Comparison of ENCODE assay signal across 17 cellular contexts in the genomic region with DNA sequence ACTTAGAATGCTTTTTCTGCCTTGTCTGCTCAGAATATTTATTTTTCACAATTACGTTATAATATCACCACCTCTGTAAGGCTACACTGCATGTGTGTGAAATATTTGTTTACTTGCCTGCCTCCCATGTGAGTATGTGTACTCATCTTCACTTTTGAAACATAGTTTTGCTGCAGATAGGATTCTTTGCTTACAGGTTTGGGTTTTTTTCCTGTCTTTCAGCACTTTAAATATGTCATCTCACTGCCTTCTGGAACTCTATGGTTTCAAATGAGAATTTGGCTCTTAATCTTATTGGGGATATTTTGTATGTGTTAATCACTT. TPM values are rescaled to one million over a fixed set of nuclear protein-coding genes. Genes with fewer than 3 reads are reported as not detected.
A peak's percentile ranks its signal among the peaks of the same experiment; 100 is the strongest.
DNase-seq lines count a peak whose midpoint lies in the region; ATAC-seq and TF ChIP-seq lines count a peak whose summit lies in the region.
"Had no signal": no experiment of that assay in that cellular context is flagged by ENCODE, and none has a peak within 500 bp of the region (broad histone marks: within the 10 kb centered on the region; RNA-seq: fewer than 3 reads in every experiment).

No MANE protein-coding gene starts in this region.

- H3K4me3 Mint-ChIP-seq in activated T-helper 2 cell treated with anti-CD3 and anti-CD28 coated beads, Interferon-gamma antibody, Interleukin-2, Interleukin-4, amounts not matched to agents 10 μg/mL and 5 μg/mL and 100 μg/mL, durations not matched to agents 14 hours and 24 hours and 36 hours (ENCODE audit: low read depth) = no peak overlapping the region

- H3K27me3 Mint-ChIP-seq in activated T-helper 2 cell treated with anti-CD3 and anti-CD28 coated beads, Interferon-gamma antibody, Interleukin-2, Interleukin-4, amounts not matched to agents 10 μg/mL and 5 μg/mL and 100 μg/mL, durations not matched to agents 14 hours and 24 hours and 36 hours (ENCODE audit: low read depth) = no peaks in the 10 kb centered on the region

- H4K20me1 ChIP-seq in PC-9 (ENCODE audit: insufficient read depth) = peaks cover 5% of the 10 kb centered on the region; the same call in 1 of the 2 replicates

- peaks cover 31% of the 10 kb centered on the region for H3K36me3 Mint-ChIP-seq in activated T-helper 2 cell treated with anti-CD3 and anti-CD28 coated beads, Interferon-gamma antibody, Interleukin-2, Interleukin-4, amounts not matched to agents 10 μg/mL and 5 μg/mL and 100 μg/mL, durations not matched to agents 14 hours and 24 hours and 36 hours (ENCODE audit: low read depth)

- no peaks in the 10 kb centered on the region for H3K9me3 Mint-ChIP-seq in activated T-helper 2 cell treated with anti-CD3 and anti-CD28 coated beads, Interferon-gamma antibody, Interleukin-2, Interleukin-4, amounts not matched to agents 10 μg/mL and 5 μg/mL and 100 μg/mL, durations not matched to agents 14 hours and 24 hours and 36 hours

- TF ChIP-seq CTCF in cardiac muscle cell (IDR thresholded peaks at IDR 0.05; ENCODE audit: low read depth, low read length) (no peak), heart right ventricle (IDR thresholded peaks at IDR 0.05) (no peak), PC-9 (conservative IDR thresholded peaks at IDR 0.05) (no peak)

- no peak for ATAC-seq in heart right ventricle
- ATAC-seq: HCT116 had no signal

- peaks cover 9% of the 10 kb centered on the region for H3K4me1 ChIP-seq in cardiac muscle cell (ENCODE audit: low read depth)
- H3K4me1 ChIP-seq in heart right ventricle = peaks cover 0 to 25% (median 0%) of the 10 kb centered on the region in 9 donors
- H3K4me1 ChIP-seq in PC-9 (replicated peaks; ENCODE audit: insufficient read depth) = no peaks in the 10 kb centered on the region
- H3K4me1 ChIP-seq in iPS-20b (ENCODE audit: insufficient read depth, low read length) = peaks cover 41% of the 10 kb centered on the region

- BruUV-seq in PC-9 (replicated peaks; lab: Mats Ljungman, UMichigan) = no TSS peak

- H2AFZ ChIP-seq in PC-9 = no peak overlapping the region

- H3K27ac ChIP-seq in cardiac muscle cell = peak overlapping the region; percentile 13
- no peak overlapping the region for H3K27ac ChIP-seq in heart right ventricle
- H3K27ac ChIP-seq in PC-9 = 0 out of 2 replicates have a peak overlapping the region, but pooled peaks have one; percentile 6
- H3K27ac ChIP-seq in iPS-20b (ENCODE audit: low read length) = no peak overlapping the region
- H3K27ac ChIP-seq: C4-2B, HL-60, SK-N-MC had no signal

- H3F3A ChIP-seq in PC-9 (ENCODE audit: insufficient read depth, low read depth) = no peaks in the 10 kb centered on the region

- H3K4me2 ChIP-seq in PC-9 = no peak overlapping the region

- DNase-seq in cardiac muscle cell (ENCODE audit: low read depth in 1 of 2, low spot score in 1 of 2) (no peak), heart right ventricle (no peak), PC-9 (no peak), inferior parietal cortex (ENCODE audit: extremely low spot score) (no peak), AML-193 (lab: John Stamatoyannopoulos, UW) (no peak), NCI-H1930 (lab: John Stamatoyannopoulos, UW) (no peak)
- no peak for DNase-seq in activated T-helper 2 cell treated with anti-CD3 and anti-CD28 coated beads, Interferon-gamma antibody, Interleukin-2, Interleukin-4, amounts not matched to agents 10 μg/mL and 5 μg/mL and 100 μg/mL, durations not matched to agents 14 hours and 24 hours and 36 hours (ENCODE audit: low spot score)
- DNase-seq: KBM-7, NCI-H1436 treated with DMSO at 0.1 percent for 48 hours, NCI-H2081, NCI-H510A, Right ventricle myocardium superior had no signal

- no peaks in the 10 kb centered on the region for H3K9me2 ChIP-seq in PC-9 (ENCODE audit: insufficient read depth)

- H3K4me3 ChIP-seq in cardiac muscle cell = no peak overlapping the region
- no peak overlapping the region for H3K4me3 ChIP-seq in heart right ventricle
- H3K4me3 ChIP-seq in PC-9 = no peak overlapping the region
- no peak overlapping the region for H3K4me3 ChIP-seq in iPS-20b (ENCODE audit: low read length)
- H3K4me3 ChIP-seq: SK-N-MC had no signal

- WGBS in heart right ventricle, 2 donors = 91 to 96% methylated on average over 1 of the region's 1 CpG

- H3K27me3 ChIP-seq in cardiac muscle cell (no peaks in the 10 kb centered on the region), heart right ventricle (no peaks in the 10 kb centered on the region), PC-9 (ENCODE audit: insufficient read depth, low read depth) (no peaks in the 10 kb centered on the region), iPS-20b (ENCODE audit: insufficient read depth, low read length) (no peaks in the 10 kb centered on the region)

- CTCF ChIA-PET in PC-9 (lab: Charles Lee) = no interaction called here

- intact Hi-C loops in heart right ventricle (cut with DNase I) = no loop called here
- intact Hi-C loops in PC-9 (cut with micrococcal nuclease; ENCODE audit: unreplicated experiment) = no loop called here
- intact Hi-C loops in activated T-helper 2 cell treated with anti-CD3 and anti-CD28 coated beads, Interferon-gamma antibody, Interleukin-2, Interleukin-4, amounts not matched to agents 10 μg/mL and 5 μg/mL and 100 μg/mL, durations not matched to agents 14 hours and 24 hours and 36 hours (cut with micrococcal nuclease) = loop anchor here (2.0 kb wide), 1 partner anchor 19 kb away; no protein-coding TSS in a partner anchor

- POLR2A ChIA-PET in PC-9 (lab: Charles Lee; ENCODE audit: unreplicated experiment) = no interaction called here

- H3K36me3 ChIP-seq in cardiac muscle cell = no peaks in the 10 kb centered on the region
- H3K36me3 ChIP-seq in heart right ventricle = no peaks in the 10 kb centered on the region
- no peaks in the 10 kb centered on the region for H3K36me3 ChIP-seq in PC-9 (ENCODE audit: low read depth)
- H3K36me3 ChIP-seq in iPS-20b (ENCODE audit: insufficient read depth, low read depth, low read length) = no peaks in the 10 kb centered on the region

- H3K4me1 Mint-ChIP-seq in activated T-helper 2 cell treated with anti-CD3 and anti-CD28 coated beads, Interferon-gamma antibody, Interleukin-2, Interleukin-4, amounts not matched to agents 10 μg/mL and 5 μg/mL and 100 μg/mL, durations not matched to agents 14 hours and 24 hours and 36 hours (ENCODE audit: low read depth) = peaks cover 61% of the 10 kb centered on the region

- H3K9me3 ChIP-seq in cardiac muscle cell (ENCODE audit: low read depth) = no peaks in the 10 kb centered on the region
- no peaks in the 10 kb centered on the region for H3K9me3 ChIP-seq in heart right ventricle
- no peaks in the 10 kb centered on the region for H3K9me3 ChIP-seq in PC-9 (ENCODE audit: insufficient read depth, low read depth)
- no peaks in the 10 kb centered on the region for H3K9me3 ChIP-seq in iPS-20b (ENCODE audit: insufficient read depth, low read depth, low read length)

- H3K27ac Mint-ChIP-seq in activated T-helper 2 cell treated with anti-CD3 and anti-CD28 coated beads, Interferon-gamma antibody, Interleukin-2, Interleukin-4, amounts not matched to agents 10 μg/mL and 5 μg/mL and 100 μg/mL, durations not matched to agents 14 hours and 24 hours and 36 hours = no peak overlapping the region

- H3K9ac ChIP-seq in iPS-20b (ENCODE audit: low read depth, low read length) = peak overlapping the region; percentile 19; the same call in 1 of the 2 replicates

- H3K79me2 ChIP-seq in PC-9 (ENCODE audit: low read depth) = peaks cover 100% of the 10 kb centered on the region

RNA-seq across cellular contexts. Expression of a gene that starts 10.9 kb away (rescaled TPM):
- total RNA-seq in cardiac muscle cell (7.4 and 17.9 TPM in 2 replicates), heart right ventricle (10 to 100 TPM in 3 of 10 donors, 1 to 10 TPM in 7; 7.4 to 11.0 (median 8.9) TPM), PC-9 (2021) (21.1 and 28.0 TPM in 2 replicates)
- polyA plus RNA-seq in cardiac muscle cell (10.4 and 33.0 TPM in 2 replicates), heart right ventricle (1 to 10 TPM; 2.6 to 4.5 TPM)
- 24.7 and 26.4 TPM in 2 replicates for total RNA-seq in activated T-helper 2 cell treated with anti-CD3 and anti-CD28 coated beads, Interferon-gamma antibody, Interleukin-2, Interleukin-4, amounts not matched to agents 10 μg/mL and 5 μg/mL and 100 μg/mL, durations not matched to agents 14 hours and 24 hours and 36 hours

RNA-seq across cellular contexts. Expression of a gene that starts 52.3 kb away (rescaled TPM):
- total RNA-seq in cardiac muscle cell (48.4 and 51.7 TPM in 2 replicates), heart right ventricle (10 to 100 TPM; 40.1 to 59.9 (median 47.1) TPM), PC-9 (2021) (38.1 and 43.2 TPM in 2 replicates)
- polyA plus RNA-seq in cardiac muscle cell (76.3 and 86.6 TPM in 2 replicates), heart right ventricle (10 to 100 TPM; 40.2 to 98.6 TPM)
- total RNA-seq in activated T-helper 2 cell treated with anti-CD3 and anti-CD28 coated beads, Interferon-gamma antibody, Interleukin-2, Interleukin-4, amounts not matched to agents 10 μg/mL and 5 μg/mL and 100 μg/mL, durations not matched to agents 14 hours and 24 hours and 36 hours = 72.8 and 76.1 TPM in 2 replicates

Comparison
In these comparisons a context has a peak if more than half of its experiments do, and no peak if none do; other contexts are left out.
1. H3K27ac ChIP-seq: peak in cardiac muscle cell (single experiment) and PC-9 (single experiment); none in heart right ventricle (0 of 10) and iPS-20b (single experiment).